Comparison of ENCODE assay signal across 32 cellular contexts in the genomic region with DNA sequence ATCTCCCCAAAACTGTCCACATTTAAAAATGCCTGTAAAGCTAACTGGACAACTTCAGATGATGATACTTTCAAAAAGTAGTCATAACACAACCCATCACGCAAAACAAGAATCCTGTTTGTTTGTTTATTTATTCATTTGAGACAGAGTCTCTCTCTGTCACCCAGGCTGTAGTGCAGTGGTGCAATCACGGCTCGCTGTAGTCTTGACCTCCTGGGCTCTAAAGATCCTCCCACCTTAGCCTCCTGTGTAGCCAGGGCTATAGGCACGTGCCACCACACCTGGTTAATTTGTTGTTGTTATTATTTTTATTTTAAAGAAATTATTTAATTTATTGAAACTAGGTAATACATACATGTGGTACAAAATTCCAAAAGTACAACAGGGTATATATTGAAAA.
"Had no signal": no experiment of that assay in that cellular context is flagged by ENCODE, and none has a peak within 500 bp of the region (broad histone marks: within the 10 kb centered on the region; RNA-seq: fewer than 3 reads in every experiment).

No MANE protein-coding gene starts in this region.

- DNase-seq: Kasumi-1, MG63, NCI-H1048, NCI-H1092 treated with DMSO at 0.1 percent for 48 hours, NCI-H1105 treated with DMSO at 0.1 percent for 48 hours, NCI-H1417, NCI-H1436, NCI-H146, NCI-H1694, NCI-H187 treated with DMSO at 0.1 percent for 48 hours, NCI-H2029, NCI-H2081, NCI-H2171 treated with DMSO at 0.1 percent for 48 hours, NCI-H226, NCI-H446 treated with DMSO at 0.1 percent for 48 hours, NCI-H510A, NCI-H524, NCI-H526, NCI-H69, NCI-H748 treated with DMSO at 0.1 percent for 48 hours, NCI-H82, PC-9, SHP77, SIG-M5, SJCRH30, T-cell had no signal

- H3K9me3 Mint-ChIP-seq: T-cell had no signal

- FAIRE-seq: RCC 7860 had no signal

- H3K27me3 ChIP-seq: MG63, SJCRH30 had no signal

- H3K36me3 ChIP-seq: MG63, SJCRH30 had no signal

- ATAC-seq: Panc1, Right ventricle myocardium inferior, SK-N-SH treated with all-trans-retinoic acid at 6 μM for 48 hours, T-cell had no signal

- H3K4me1 Mint-ChIP-seq: T-cell had no signal

- H3K4me3 ChIP-seq: MG63, PC-9, SJCRH30, SK-N-MC had no signal

- H3K27ac ChIP-seq: PC-9, RWPE1, SJCRH30, SK-N-MC had no signal

- H3K4me2 ChIP-seq: PC-9 had no signal

- H3K4me3 Mint-ChIP-seq: T-cell had no signal

- H3K36me3 Mint-ChIP-seq: T-cell had no signal

- H3K27ac Mint-ChIP-seq: T-cell had no signal

- H3K9me3 ChIP-seq: SJCRH30 had no signal

- H2AFZ ChIP-seq: PC-9 had no signal
